In genomic region chr2:219576505-219577388, GRCh38 we compare ENCODE assay signal across 1 cellular context.
A peak's percentile ranks its signal among the peaks of the same experiment; 100 is the strongest.
TF ChIP-seq lines count a peak whose summit lies in the region.

No MANE protein-coding gene starts in this region.

TF ChIP-seq in IMR-90, 13 proteins besides CTCF, POLR2A, EP300 and RAD21:
- TF ChIP-seq ELK1 (IDR thresholded peaks at IDR 0.05; ENCODE audit: borderline replicate concordance, low read depth, low read length) (no peak), MAFK (IDR thresholded peaks at IDR 0.05; ENCODE audit: low read depth, low read length) (peak; percentile 25; the same call in 1 of the 2 replicates)
